Comparison of ENCODE assay signal across 12 cellular contexts in the genomic region with DNA sequence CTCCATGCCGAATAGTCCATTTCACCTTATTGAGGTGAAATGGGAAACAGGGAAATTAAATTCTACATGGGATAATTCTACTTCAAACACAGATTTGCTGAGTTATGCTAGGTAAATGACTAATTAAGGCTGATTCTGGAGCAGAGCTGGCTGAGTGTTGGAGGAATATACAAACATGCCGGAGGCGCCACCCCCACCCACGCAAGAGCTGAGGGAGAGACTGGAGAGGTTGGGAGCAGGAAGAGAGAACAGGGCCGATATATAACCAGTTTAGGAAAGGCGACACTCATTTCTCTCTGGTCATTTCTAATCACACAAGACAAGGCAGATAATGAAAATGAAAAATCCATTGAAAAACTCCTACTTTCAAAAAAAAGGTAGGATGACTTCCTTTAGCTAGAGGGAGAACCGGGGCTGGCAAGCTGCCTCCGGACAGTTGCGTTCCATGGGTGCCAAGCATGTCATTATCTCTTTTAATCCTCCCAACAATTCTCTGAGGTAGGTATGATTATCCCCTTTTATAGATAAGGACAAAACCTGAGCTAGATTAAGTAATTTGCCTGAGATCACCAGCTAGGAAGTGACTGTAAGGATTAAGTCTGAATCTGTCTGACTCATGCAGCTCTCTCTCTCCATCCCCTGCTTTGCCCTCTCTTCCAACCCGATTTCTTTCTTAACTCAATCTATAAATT. TPM values are rescaled to one million over a fixed set of nuclear protein-coding genes. Genes with fewer than 3 reads are reported as not detected.
DNase-seq lines count a peak whose midpoint lies in the region; ATAC-seq, FAIRE-seq and TF ChIP-seq lines count a peak whose summit lies in the region.
"Had no signal": no experiment of that assay in that cellular context is flagged by ENCODE, and none has a peak within 500 bp of the region (broad histone marks: within the 10 kb centered on the region; RNA-seq: fewer than 3 reads in every experiment).

No MANE protein-coding gene starts in this region.

- no peaks in the 10 kb centered on the region for H3K4me1 ChIP-seq in muscle layer of duodenum (ENCODE audit: control insufficient read depth in 1 of 2, insufficient read depth in 2 of 2, low read length in 2 of 2)
- H3K4me1 ChIP-seq in MM.1S (ENCODE audit: low read length) = no peaks in the 10 kb centered on the region

- H3F3A ChIP-seq in MM.1S (ENCODE audit: insufficient read depth, low read length) = no peaks in the 10 kb centered on the region

- DNase-seq in D721Med (ENCODE audit: insufficient read length, low spot score) = no peak
- peak; percentile 64 for DNase-seq in NCI-H1048 (lab: John Stamatoyannopoulos, UW)
- peak; percentile 59 for DNase-seq in astrocyte of the spinal cord (ENCODE audit: low read depth, low spot score)
- DNase-seq in MM.1S = no peak
- DNase-seq in Right ventricle myocardium inferior (ENCODE audit: missing footprints) = no peak
- DNase-seq: activated CD4-positive, alpha-beta T cell treated with anti-CD3 and anti-CD28 coated beads, Interleukin-2, amount 50 U/mL, for 4 hours; small intestine had no signal

- peak; percentile 96 for FAIRE-seq in D721Med (lab: Jason Lieb, UNC)
- FAIRE-seq: small intestine had no signal

- no peak overlapping the region for H2AFZ ChIP-seq in MM.1S (ENCODE audit: low read length)

- TF ChIP-seq CTCF in D721Med (IDR thresholded peaks at IDR 0.05; ENCODE audit: insufficient read depth, missing control alignments) (no peak), astrocyte of the spinal cord (IDR thresholded peaks at IDR 0.05; ENCODE audit: low read depth, low read length) (no peak), MM.1S (IDR thresholded peaks at IDR 0.05; ENCODE audit: low read length) (no peak)

- no peaks in the 10 kb centered on the region for H3K79me2 ChIP-seq in MM.1S (ENCODE audit: low read length)

- H3K27me3 ChIP-seq in muscle layer of duodenum (ENCODE audit: low read depth, low read length) (no peaks in the 10 kb centered on the region), MM.1S (replicated peaks; ENCODE audit: insufficient read depth, low read length) (no peaks in the 10 kb centered on the region)
- H3K27me3 ChIP-seq: cardiac muscle cell had no signal

- H3K4me3 ChIP-seq in astrocyte of the spinal cord (ENCODE audit: low read depth, low read length) = no peak overlapping the region
- H3K4me3 ChIP-seq in muscle layer of duodenum (ENCODE audit: low read depth in 1 of 2, low read length in 2 of 2) = no peak overlapping the region
- H3K4me3 ChIP-seq in MM.1S (ENCODE audit: low read length) = no peak overlapping the region
- H3K4me3 ChIP-seq: cardiac muscle cell, suprapubic skin had no signal

- no peak overlapping the region for H3K4me2 ChIP-seq in MM.1S (ENCODE audit: low read depth, low read length)

- H4K20me1 ChIP-seq in MM.1S (ENCODE audit: insufficient read depth, low read length) = no peaks in the 10 kb centered on the region

- H3K9me3 ChIP-seq in muscle layer of duodenum (ENCODE audit: control insufficient read depth in 1 of 2, low read length in 2 of 2) (no peaks in the 10 kb centered on the region), MM.1S (replicated peaks; ENCODE audit: insufficient read depth, low read length) (no peaks in the 10 kb centered on the region)
- H3K9me3 ChIP-seq: suprapubic skin had no signal

- intact Hi-C loops in Right ventricle myocardium inferior (cut with DNase I) = no loop called here

- in situ Hi-C loops in astrocyte of the spinal cord (cut with HindIII; ENCODE audit: low sequenced_read_pairs) = no loop called here

- no peak overlapping the region for H3K9ac ChIP-seq in MM.1S (ENCODE audit: low read length)

- ATAC-seq in GM18867 (IDR thresholded peaks at IDR 0.05; ENCODE audit: unreplicated experiment) (no peak), Right ventricle myocardium inferior (no peak), HG02623 (IDR thresholded peaks at IDR 0.05; ENCODE audit: unreplicated experiment) (no peak)

- peak overlapping the region; percentile 68 for H3K27ac ChIP-seq in muscle layer of duodenum (ENCODE audit: low read length)
- no peak overlapping the region for H3K27ac ChIP-seq in MM.1S (ENCODE audit: low read length)
- H3K27ac ChIP-seq: cardiac muscle cell, suprapubic skin had no signal

- no peaks in the 10 kb centered on the region for H3K9me2 ChIP-seq in MM.1S (replicated peaks; ENCODE audit: insufficient read depth, low read length)

- no peaks in the 10 kb centered on the region for H3K36me3 ChIP-seq in muscle layer of duodenum (ENCODE audit: control insufficient read depth in 1 of 2, insufficient read depth in 2 of 2, low read length in 2 of 2)
- H3K36me3 ChIP-seq in MM.1S (replicated peaks; ENCODE audit: insufficient read depth, low read length) = no peaks in the 10 kb centered on the region
- H3K36me3 ChIP-seq: cardiac muscle cell, suprapubic skin had no signal

RNA-seq across cellular contexts. Expression of a gene that starts 27.6 kb away (rescaled TPM):
- total RNA-seq in Right ventricle myocardium inferior = 0.38 TPM
- total RNA-seq: suprapubic skin had no signal

RNA-seq across cellular contexts. Expression of a gene that starts 41.5 kb away (rescaled TPM):
- 1.6 TPM for total RNA-seq in Right ventricle myocardium inferior

Comparison
In these comparisons a context has a peak if more than half of its experiments do, and no peak if none do; other contexts are left out.
1. DNase-seq: peak in NCI-H1048 (single experiment) and astrocyte of the spinal cord (single experiment); none in D721Med (single experiment), MM.1S (single experiment) and Right ventricle myocardium inferior (single experiment).